ENCODE assay signal across 22 cellular contexts in the genomic region with DNA sequence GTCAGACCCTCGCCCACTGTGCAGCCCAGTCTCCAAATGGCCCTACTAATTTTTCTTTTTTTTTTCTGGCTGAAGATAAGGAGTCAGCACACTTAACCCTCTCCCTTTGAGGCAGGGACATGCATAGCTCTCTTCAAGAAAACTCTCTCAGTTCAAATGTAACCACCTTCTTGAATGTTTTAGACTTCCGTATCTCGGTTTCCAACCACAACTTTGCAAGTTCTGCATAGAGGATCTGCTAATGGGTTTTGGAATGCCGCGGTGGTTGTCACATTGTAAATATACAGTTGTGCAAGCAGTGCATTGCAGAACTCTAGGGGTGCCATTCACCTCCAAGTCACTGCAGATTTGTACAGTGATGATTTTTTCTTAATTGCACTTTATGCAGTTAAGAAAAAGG. TPM values are rescaled to one million over a fixed set of nuclear protein-coding genes. Genes with fewer than 3 reads are reported as not detected.
A peak's percentile ranks its signal among the peaks of the same experiment; 100 is the strongest.
DNase-seq lines count a peak whose midpoint lies in the region; TF ChIP-seq lines count a peak whose summit lies in the region.
"Had no signal": no experiment of that assay in that cellular context is flagged by ENCODE, and none has a peak within 500 bp of the region (broad histone marks: within the 10 kb centered on the region; RNA-seq: fewer than 3 reads in every experiment).

No MANE protein-coding gene starts in this region.

- no peak for TF ChIP-seq POLR2A in NB4 (IDR thresholded peaks at IDR 0.05; ENCODE audit: extremely low read depth, insufficient read length)

- H3K4me2 ChIP-seq in KMS-11 (peak overlapping the region; percentile 20), OCI-LY3 (ENCODE audit: low read length) (peak overlapping the region; percentile 38)
- H3K4me2 ChIP-seq: BLaER1 had no signal

- H3K36me3 Mint-ChIP-seq in immature natural killer cell: no peaks in the 10 kb centered on the region

- TF ChIP-seq CTCF in KMS-11 (conservative IDR thresholded peaks at IDR 0.05; ENCODE audit: low read depth, low read length) (0 out of 2 replicates have a peak, but pooled peaks have one; percentile 11), NB4 (IDR thresholded peaks at IDR 0.05; ENCODE audit: low read depth, low read length) (no peak), OCI-LY3 (IDR thresholded peaks at IDR 0.05; ENCODE audit: low read depth, low read length) (no peak)

- H3K9ac ChIP-seq in KMS-11: no peak overlapping the region
- no peak overlapping the region for H3K9ac ChIP-seq in OCI-LY3 (ENCODE audit: low read length)
- H3K9ac ChIP-seq: BLaER1 had no signal

- peaks cover 2 to 11% (median 7%) of the 10 kb centered on the region in 6 donors for H3K9me3 Mint-ChIP-seq in immature natural killer cell

- H2AFZ ChIP-seq in KMS-11 (ENCODE audit: low read depth) (no peak overlapping the region), OCI-LY3 (ENCODE audit: low read depth, low read length) (no peak overlapping the region)

- H3K4me1 ChIP-seq in KMS-11 (ENCODE audit: low read depth, poor library complexity, severe bottlenecking) (peaks cover 28% of the 10 kb centered on the region), OCI-LY3 (ENCODE audit: low read length) (peaks cover 14% of the 10 kb centered on the region)
- H3K4me1 ChIP-seq: BLaER1, HAP-1, Peyer's patch had no signal

- DNase-seq in NB4 (ENCODE audit: low read depth) (peak; percentile 8), ACHN (no peak), NCI-H524 (lab: John Stamatoyannopoulos, UW) (no peak), DMS 273 treated with DMSO at 0.1 percent for 48 hours (lab: John Stamatoyannopoulos, UW) (no peak), immature natural killer cell (no peak)
- DNase-seq: CD4-positive, alpha-beta T cell; COR-L47; DND-41; KG1; NCI-H1092 treated with DMSO at 0.1 percent for 48 hours; NCI-H1436 treated with DMSO at 0.1 percent for 48 hours; NCI-H2029; NCI-H226; NCI-H524 treated with DMSO at 0.1 percent for 48 hours; NCI-H82; Peyer's patch; T-helper 1 cell had no signal

- no peaks in the 10 kb centered on the region for H3K9me3 ChIP-seq in OCI-LY3 (ENCODE audit: insufficient read depth, low read length)
- H3K9me3 ChIP-seq: Peyer's patch had no signal

- H3K27me3 ChIP-seq in KMS-11 (ENCODE audit: insufficient read depth, low read depth) (no peaks in the 10 kb centered on the region; the same call in 1 of the 2 replicates), OCI-LY3 (ENCODE audit: low read depth, low read length) (0 out of 2 replicates have a peak, but pooled peaks cover 4% of the 10 kb centered on the region)
- H3K27me3 ChIP-seq: BLaER1, Peyer's patch had no signal

- H3K27ac ChIP-seq in KMS-11 (no peak overlapping the region), OCI-LY3 (ENCODE audit: low read length) (no peak overlapping the region)
- H3K27ac ChIP-seq: BLaER1, HL-60, Peyer's patch had no signal

- no peak overlapping the region for H3K4me3 Mint-ChIP-seq in immature natural killer cell
- H3K4me3 Mint-ChIP-seq: CD4-positive, alpha-beta T cell had no signal

- no peaks in the 10 kb centered on the region for H3K79me2 ChIP-seq in KMS-11 (ENCODE audit: insufficient read depth, low read depth)
- no peaks in the 10 kb centered on the region for H3K79me2 ChIP-seq in OCI-LY3 (ENCODE audit: low read length)

- H3K36me3 ChIP-seq in KMS-11 (ENCODE audit: insufficient read depth) (no peaks in the 10 kb centered on the region), OCI-LY3 (replicated peaks; ENCODE audit: low read depth, low read length) (no peaks in the 10 kb centered on the region)
- H3K36me3 ChIP-seq: BLaER1, HAP-1, Peyer's patch had no signal

- in situ Hi-C loops in ACHN (cut with HindIII; ENCODE audit: low pct_ligation_motif_present, low pct_unique_long_range_greater_than_20kb, low sequenced_read_pairs): no loop called here

- H4K20me1 ChIP-seq in KMS-11 (ENCODE audit: insufficient read depth): no peaks in the 10 kb centered on the region
- no peaks in the 10 kb centered on the region for H4K20me1 ChIP-seq in OCI-LY3 (ENCODE audit: insufficient read depth, low read length)
- H4K20me1 ChIP-seq: BLaER1 had no signal

- H3K4me1 Mint-ChIP-seq in immature natural killer cell: no peaks in the 10 kb centered on the region

- H3K27ac Mint-ChIP-seq in immature natural killer cell: no peak overlapping the region
- H3K27ac Mint-ChIP-seq: CD4-positive, alpha-beta T cell had no signal

- H3K4me3 ChIP-seq in KMS-11 (IDR thresholded peaks at IDR 0.05; ENCODE audit: insufficient read depth, low read depth, low read length) (no peak overlapping the region), NB4 (ENCODE audit: low read depth, low read length) (no peak overlapping the region), OCI-LY3 (ENCODE audit: low read length) (peak overlapping the region; percentile 25; the same call in 1 of the 2 replicates)
- H3K4me3 ChIP-seq: BLaER1, HAP-1, Peyer's patch had no signal

- H3K27me3 Mint-ChIP-seq in immature natural killer cell (ENCODE audit: low read depth in 3 of 3): peaks cover 0 to 2% (median 0%) of the 10 kb centered on the region in 3 donors
- H3K27me3 Mint-ChIP-seq: CD4-positive, alpha-beta T cell had no signal

RNA-seq across cellular contexts. Expression of a gene that starts 59.4 kb away (rescaled TPM):
- polyA plus RNA-seq in immature natural killer cell: 10 to 100 TPM; 10.8 to 15.6 (median 14.1) TPM
